Comparison of ENCODE assay signal across 10 cellular contexts in genomic region chr1:226066415-226067077, GRCh38. TPM values are rescaled to one million over a fixed set of nuclear protein-coding genes. Genes with fewer than 3 reads are reported as not detected.
DNase-seq lines count a peak whose midpoint lies in the region; ATAC-seq, FAIRE-seq and TF ChIP-seq lines count a peak whose summit lies in the region.
"Had no signal": no experiment of that assay in that cellular context is flagged by ENCODE, and none has a peak within 500 bp of the region (broad histone marks: within the 10 kb centered on the region; RNA-seq: fewer than 3 reads in every experiment).

No MANE protein-coding gene starts in this region.

- H3K27me3 Mint-ChIP-seq in activated naive CD8-positive, alpha-beta T cell treated with anti-CD3 and anti-CD28 coated beads for 36 hours, result no peaks in the 10 kb centered on the region
- H3K27me3 Mint-ChIP-seq: dendritic cell treated with granulocyte-macrophage colony-stimulating factor and Interleukin-4, amounts not matched to agents 40 ng/mL and 50 ng/mL, for 4 days had no signal

- peak overlapping the region; percentile 85 for H3K4me3 Mint-ChIP-seq in activated naive CD8-positive, alpha-beta T cell treated with anti-CD3 and anti-CD28 coated beads for 36 hours
- H3K4me3 Mint-ChIP-seq: dendritic cell treated with granulocyte-macrophage colony-stimulating factor and Interleukin-4, amounts not matched to agents 40 ng/mL and 50 ng/mL, for 4 days had no signal

- TF ChIP-seq CTCF in A549 (IDR thresholded peaks at IDR 0.05), result no peak
- no peak for TF ChIP-seq CTCF in PC-3 (conservative IDR thresholded peaks at IDR 0.05; ENCODE audit: low read depth, low read length)
- TF ChIP-seq CTCF in GM13976 (IDR thresholded peaks at IDR 0.05; ENCODE audit: borderline replicate concordance, control extremely low read depth, extremely low read depth, insufficient read depth, missing control alignments), result no peak

- H3K4me1 ChIP-seq in A549 (peaks cover 27% of the 10 kb centered on the region), PC-3 (ENCODE audit: insufficient read depth, low read length) (peaks cover 12% of the 10 kb centered on the region)

- no peak for ATAC-seq in A549
- no peak for ATAC-seq in PC-3

- H3K9me3 Mint-ChIP-seq in activated naive CD8-positive, alpha-beta T cell treated with anti-CD3 and anti-CD28 coated beads for 36 hours, result no peaks in the 10 kb centered on the region
- H3K9me3 Mint-ChIP-seq: dendritic cell treated with granulocyte-macrophage colony-stimulating factor and Interleukin-4, amounts not matched to agents 40 ng/mL and 50 ng/mL, for 4 days had no signal

- peaks cover 59% of the 10 kb centered on the region for H3K36me3 Mint-ChIP-seq in activated naive CD8-positive, alpha-beta T cell treated with anti-CD3 and anti-CD28 coated beads for 36 hours

- peaks cover 56% of the 10 kb centered on the region for H3K36me3 ChIP-seq in PC-3 (ENCODE audit: low read depth, low read length)

- TF ChIP-seq RAD21 in A549 (conservative IDR thresholded peaks at IDR 0.05 in 1 of 2, IDR thresholded peaks at IDR 0.05 in 1 of 2), result no peak

- H3K27ac ChIP-seq in A549 (no peak overlapping the region), PC-3 (ENCODE audit: low read length) (no peak overlapping the region)
- H3K27ac ChIP-seq: SK-N-MC had no signal

- H3K9me2 ChIP-seq in PC-3 (replicated peaks; ENCODE audit: low read length), result no peaks in the 10 kb centered on the region

- H3K27me3 ChIP-seq in PC-3 (ENCODE audit: low read length), result no peaks in the 10 kb centered on the region

- no peak overlapping the region for H3K4me3 ChIP-seq in A549
- no peak overlapping the region for H3K4me3 ChIP-seq in PC-3 (ENCODE audit: low read length)

- no peak overlapping the region for H2AFZ ChIP-seq in PC-3 (ENCODE audit: low read length)

- no peak for TF ChIP-seq EP300 in A549 (IDR thresholded peaks at IDR 0.05)

- peaks cover 59% of the 10 kb centered on the region for H3K4me1 Mint-ChIP-seq in activated naive CD8-positive, alpha-beta T cell treated with anti-CD3 and anti-CD28 coated beads for 36 hours

- DNase-seq in A549 (ENCODE audit: low read depth in 1 of 2, low spot score in 1 of 2) (peak in 1 of 2 experiments; percentile 31), DMS114 treated with DMSO at 0.1 percent for 48 hours (lab: John Stamatoyannopoulos, UW; ENCODE audit: unreplicated experiment) (peak; percentile 13), iris pigment epithelial cell (ENCODE audit: low read depth) (peak; percentile 36), PC-3 (no peak), GM13976 (ENCODE audit: low spot score) (no peak), germinal center (ENCODE audit: low spot score) (no peak), NCI-H1417 (lab: John Stamatoyannopoulos, UW) (no peak)
- no peak for DNase-seq in activated naive CD8-positive, alpha-beta T cell treated with anti-CD3 and anti-CD28 coated beads for 36 hours

- FAIRE-seq in A549 (lab: Jason Lieb, UNC), result no peak

- no peak overlapping the region for H3K27ac Mint-ChIP-seq in activated naive CD8-positive, alpha-beta T cell treated with anti-CD3 and anti-CD28 coated beads for 36 hours
- H3K27ac Mint-ChIP-seq: dendritic cell treated with granulocyte-macrophage colony-stimulating factor and Interleukin-4, amounts not matched to agents 40 ng/mL and 50 ng/mL, for 4 days had no signal

- CTCF ChIA-PET in A549 (lab: Yijun Ruan, JAX), result interaction anchor here (0.7 to 4.7 kb wide), 10 partner anchors 9 to 130 kb away, joined by 3 to 80 read pairs (median 5); no protein-coding TSS in a partner anchor
- CTCF ChIA-PET in PC-3 (lab: Charles Lee), result no interaction called here

- H3K4me2 ChIP-seq in A549 (peak overlapping the region; percentile 83), PC-3 (ENCODE audit: low read length) (no peak overlapping the region)

- H3K79me2 ChIP-seq in PC-3 (ENCODE audit: low read length), result peaks cover 73% of the 10 kb centered on the region

- POLR2A ChIA-PET in A549 (lab: Yijun Ruan, JAX) (interaction anchor here (0.8 to 1.0 kb wide), 2 partner anchors 17 to 67 kb away, joined by 3 read pairs; partner anchors contain the start of gene SDE2), PC-3 (lab: Charles Lee; ENCODE audit: unreplicated experiment) (interaction anchor here (0.6 kb wide), 1 partner anchor 61 kb away, joined by 5 read pairs; no protein-coding TSS in a partner anchor)

- intact Hi-C loops in PC-3 (cut with micrococcal nuclease), result no loop called here

- peaks cover 53% of the 10 kb centered on the region for H4K20me1 ChIP-seq in PC-3 (ENCODE audit: low read length)

- WGBS in A549 (ENCODE audit: missing lambda C conversion rate), result 55% methylated on average over 4 of the region's 4 CpGs

- H3K9me3 ChIP-seq in A549, result no peaks in the 10 kb centered on the region
- no peaks in the 10 kb centered on the region for H3K9me3 ChIP-seq in PC-3 (ENCODE audit: low read length)

- in situ Hi-C loops in GM13976 (cut with MboI; ENCODE audit: low sequenced_read_pairs, unreplicated experiment), result loop anchor here (5.0 kb wide), 1 partner anchor 56 kb away; no protein-coding TSS in a partner anchor

- no peak for TF ChIP-seq POLR2A in A549 (IDR thresholded peaks at IDR 0.05; ENCODE audit: low read length)

- H3F3A ChIP-seq in PC-3 (ENCODE audit: low read length, unreplicated experiment), result peaks cover 4% of the 10 kb centered on the region

- no peak overlapping the region for H3K9ac ChIP-seq in PC-3 (ENCODE audit: low read length)

- no TSS peak for BruUV-seq in PC-3 (replicated peaks; lab: Mats Ljungman, UMichigan)

TF ChIP-seq in A549, 52 proteins besides CTCF, POLR2A, EP300 and RAD21:
- TF ChIP-seq CBX2 (IDR thresholded peaks at IDR 0.05; ENCODE audit: borderline replicate concordance, low read depth), result no peak
- TF ChIP-seq ZC3H11A (IDR thresholded peaks at IDR 0.05), result no peak
- no peak for TF ChIP-seq CHD4 (IDR thresholded peaks at IDR 0.05; ENCODE audit: borderline replicate concordance)
- no peak for TF ChIP-seq NR3C1 (IDR thresholded peaks at IDR 0.05)
- no peak for TF ChIP-seq HES2 (IDR thresholded peaks at IDR 0.05)
- TF ChIP-seq BHLHE40 (IDR thresholded peaks at IDR 0.05; ENCODE audit: low read depth, low read length), result no peak
- no peak for TF ChIP-seq CHD2 (IDR thresholded peaks at IDR 0.05; ENCODE audit: low read length, partially characterized antibody)
- no peak for TF ChIP-seq MYC (IDR thresholded peaks at IDR 0.05; ENCODE audit: borderline replicate concordance, low read length)
- TF ChIP-seq E2F6 (IDR thresholded peaks at IDR 0.05; ENCODE audit: borderline replicate concordance, low read depth), result no peak
- no peak for TF ChIP-seq RFX5 (IDR thresholded peaks at IDR 0.05)
- no peak for TF ChIP-seq JUNB (IDR thresholded peaks at IDR 0.05)
- TF ChIP-seq SMC3 (IDR thresholded peaks at IDR 0.05), result no peak
- no peak for TF ChIP-seq NFE2L2 (conservative IDR thresholded peaks at IDR 0.05; ENCODE audit: low read length)
- no peak for TF ChIP-seq HOXB13 (CRISPR knock-in tag; IDR thresholded peaks at IDR 0.05; ENCODE audit: low read depth)
- TF ChIP-seq RCOR1 (IDR thresholded peaks at IDR 0.05; ENCODE audit: low read depth, low read length), result no peak
- TF ChIP-seq MAX (IDR thresholded peaks at IDR 0.05), result no peak
- TF ChIP-seq ESRRA (IDR thresholded peaks at IDR 0.05; ENCODE audit: borderline replicate concordance, low read length), result no peak
- TF ChIP-seq PHF8 (IDR thresholded peaks at IDR 0.05; ENCODE audit: borderline replicate concordance, low read depth), result no peak

RNA-seq across cellular contexts. Expression of gene H3-3A, which starts 4.0 kb away (rescaled TPM):
- polyA plus RNA-seq in A549 (2011; rRNA removed) (366 and 457 TPM in 2 replicates), A549 (2017; fragmentation: RNase III; extraction: RNeasy Plus Mini Kit Qiagen cat#74134 plus additional on column Dnase treatment) (451 to 534 TPM (median 530 TPM) in 3 replicates)
- polyA plus RNA-seq in A549 (2012; cell fraction: cytosol; rRNA removed), result 369 and 462 TPM in 2 replicates
- polyA plus RNA-seq in A549 (2012; cell fraction: nucleus; rRNA removed), result 137 and 170 TPM in 2 replicates
- polyA minus RNA-seq in A549 (2011; rRNA and poly(A)+ RNA removed), result 54.3 and 60.0 TPM in 2 replicates
- 100 to 1,000 TPM; 342 to 363 TPM for total RNA-seq in activated naive CD8-positive, alpha-beta T cell treated with anti-CD3 and anti-CD28 coated beads for 36 hours
- total RNA-seq in PC-3 (2014; rRNA removed), result 196 and 273 TPM in 2 replicates

Comparison
In these comparisons a context has a peak if more than half of its experiments do, and no peak if none do; other contexts are left out.
1. DNase-seq: peak in DMS114 treated with DMSO at 0.1 percent for 48 hours (single experiment) and iris pigment epithelial cell (single experiment); none in activated naive CD8-positive, alpha-beta T cell treated with anti-CD3 and anti-CD28 coated beads for 36 hours (single experiment), PC-3 (single experiment), GM13976 (single experiment), germinal center (single experiment) and NCI-H1417 (0 of 3).